ENCODE assay signal across 9 cellular contexts in genomic region chr22:37803195-37803635, GRCh38. TPM values are rescaled to one million over a fixed set of nuclear protein-coding genes. Genes with fewer than 3 reads are reported as not detected.
DNase-seq lines count a peak whose midpoint lies in the region; ATAC-seq, FAIRE-seq and TF ChIP-seq lines count a peak whose summit lies in the region.
"Had no signal": no experiment of that assay in that cellular context is flagged by ENCODE, and none has a peak within 500 bp of the region (broad histone marks: within the 10 kb centered on the region; RNA-seq: fewer than 3 reads in every experiment).

No MANE protein-coding gene starts in this region.

- H3K9me3 ChIP-seq in keratinocyte (ENCODE audit: control insufficient read depth, low read depth, low read length): no peaks in the 10 kb centered on the region
- no peaks in the 10 kb centered on the region for H3K9me3 ChIP-seq in transverse colon

- 23 to 36% methylated on average over 7 to 16 of the region's 16 CpGs for WGBS in transverse colon (ENCODE audit: low coverage in 1 of 2), 2 donors

- ATAC-seq in activated naive CD4-positive, alpha-beta T cell treated with anti-CD3 and anti-CD28 coated beads, Interleukin-2, amount 50 U/mL, for 72 hours: no peak
- ATAC-seq in HG02759 (IDR thresholded peaks at IDR 0.05; ENCODE audit: unreplicated experiment): no peak

- in situ Hi-C loops in transverse colon (cut with MboI; ENCODE audit: low pct_ligation_motif_present in 1 of 4, low pct_unique_long_range_greater_than_20kb in 1 of 4, low sequenced_read_pairs in 3 of 4): loop anchor here in 1 of 4 donors (25.0 kb wide), 1 partner anchor 159 kb away; the partner anchor contains the start of genes C22orf23 and POLR2F

- H3K9me1 ChIP-seq in keratinocyte (ENCODE audit: control insufficient read depth, extremely low read depth, insufficient read depth, low read length): no peaks in the 10 kb centered on the region

- H3K79me2 ChIP-seq in keratinocyte (ENCODE audit: control insufficient read depth, insufficient read depth, low read length): no peaks in the 10 kb centered on the region

- H3K27me3 Mint-ChIP-seq in activated naive CD4-positive, alpha-beta T cell treated with anti-CD3 and anti-CD28 coated beads, Interleukin-2, amount 50 U/mL, for 24 hours: peaks cover 16% of the 10 kb centered on the region
- peaks cover 24% of the 10 kb centered on the region for H3K27me3 Mint-ChIP-seq in activated T-helper 1 cell treated with anti-CD3 and anti-CD28 coated beads, Interleukin-12 subunit alpha, Interleukin-12 subunit beta, Interleukin-2, Interleukin-4 antibody, amounts not matched to agents 30 ng/mL and 10 ng/mL and 1 ng/mL, durations not matched to agents 14 hours and 24 hours and 36 hours (ENCODE audit: insufficient read depth)

- no peaks in the 10 kb centered on the region for H3K9me3 Mint-ChIP-seq in activated naive CD4-positive, alpha-beta T cell treated with anti-CD3 and anti-CD28 coated beads, Interleukin-2, amount 50 U/mL, for 24 hours
- H3K9me3 Mint-ChIP-seq in activated naive CD4-positive, alpha-beta T cell treated with anti-CD3 and anti-CD28 coated beads, Interleukin-2, amount 50 U/mL, for 72 hours: no peaks in the 10 kb centered on the region
- no peaks in the 10 kb centered on the region for H3K9me3 Mint-ChIP-seq in activated T-helper 1 cell treated with anti-CD3 and anti-CD28 coated beads, Interleukin-12 subunit alpha, Interleukin-12 subunit beta, Interleukin-2, Interleukin-4 antibody, amounts not matched to agents 30 ng/mL and 10 ng/mL and 1 ng/mL, durations not matched to agents 14 hours and 24 hours and 36 hours

- DNase-seq in activated naive CD4-positive, alpha-beta T cell treated with anti-CD3 and anti-CD28 coated beads, Interleukin-2, amount 50 U/mL, for 72 hours (ENCODE audit: low spot score in 2 of 2): no peak
- DNase-seq in activated T-helper 1 cell treated with anti-CD3 and anti-CD28 coated beads, Interleukin-12 subunit alpha, Interleukin-12 subunit beta, Interleukin-2, Interleukin-4 antibody, amounts not matched to agents 30 ng/mL and 10 ng/mL and 1 ng/mL, durations not matched to agents 14 hours and 24 hours and 36 hours (ENCODE audit: low spot score): no peak
- DNase-seq in keratinocyte (ENCODE audit: low read depth, low spot score) (no peak), transverse colon (no peak), mucosa of gallbladder (ENCODE audit: low spot score) (no peak), NCI-H1417 (lab: John Stamatoyannopoulos, UW) (no peak)

- intact Hi-C loops in activated T-helper 1 cell treated with anti-CD3 and anti-CD28 coated beads, Interleukin-12 subunit alpha, Interleukin-12 subunit beta, Interleukin-2, Interleukin-4 antibody, amounts not matched to agents 30 ng/mL and 10 ng/mL and 1 ng/mL, durations not matched to agents 14 hours and 24 hours and 36 hours (cut with micrococcal nuclease): loop anchor here (10.0 kb wide), 1 partner anchor 1182 kb away; the partner anchor contains the start of gene APOBEC3B
- intact Hi-C loops in transverse colon (cut with DNase I; ENCODE audit: low total_unique reads): no loop called here

- peak overlapping the region; percentile 92 for H3K4me2 ChIP-seq in keratinocyte (ENCODE audit: control insufficient read depth, extremely low read depth, insufficient read depth, low read depth, low read length)

- FAIRE-seq in keratinocyte (lab: Jason Lieb, UNC): no peak

- H3K9ac ChIP-seq in keratinocyte (ENCODE audit: control insufficient read depth, extremely low read depth, insufficient read depth, low read length): no peak overlapping the region

- H4K20me1 ChIP-seq in keratinocyte (ENCODE audit: control insufficient read depth, extremely low read depth, insufficient read depth, low read length): no peaks in the 10 kb centered on the region

- H3K4me1 ChIP-seq in keratinocyte (ENCODE audit: control insufficient read depth, extremely low read depth, insufficient read depth, low read length): peaks cover 11% of the 10 kb centered on the region
- H3K4me1 ChIP-seq in transverse colon: peaks cover under 1 to 55% (median 38%) of the 10 kb centered on the region in 4 donors

- H3K36me3 ChIP-seq in keratinocyte (ENCODE audit: control insufficient read depth in 2 of 2, extremely low read depth in 1 of 2, insufficient read depth in 2 of 2, low read length in 2 of 2): no peaks in the 10 kb centered on the region
- no peaks in the 10 kb centered on the region for H3K36me3 ChIP-seq in transverse colon

- TF ChIP-seq CTCF in keratinocyte (optimal IDR thresholded peaks at IDR 0.05 in 1 of 3, IDR thresholded peaks at IDR 0.05 in 1 of 3, conservative IDR thresholded peaks at IDR 0.05 in 1 of 3; ENCODE audit: extremely low read depth in 1 of 3, insufficient read depth in 2 of 3, low read length in 3 of 3) (no peak), transverse colon (IDR thresholded peaks at IDR 0.05) (no peak)

- H3K27ac ChIP-seq in keratinocyte (ENCODE audit: control insufficient read depth, insufficient read depth, low read length) (no peak overlapping the region), transverse colon (peak overlapping the region; percentile 86 to 96 (median 92))

- no peak overlapping the region for H3K27ac Mint-ChIP-seq in activated naive CD4-positive, alpha-beta T cell treated with anti-CD3 and anti-CD28 coated beads, Interleukin-2, amount 50 U/mL, for 24 hours
- H3K27ac Mint-ChIP-seq in activated naive CD4-positive, alpha-beta T cell treated with anti-CD3 and anti-CD28 coated beads, Interleukin-2, amount 50 U/mL, for 72 hours: no peak overlapping the region
- peak overlapping the region; percentile 71 for H3K27ac Mint-ChIP-seq in activated T-helper 1 cell treated with anti-CD3 and anti-CD28 coated beads, Interleukin-12 subunit alpha, Interleukin-12 subunit beta, Interleukin-2, Interleukin-4 antibody, amounts not matched to agents 30 ng/mL and 10 ng/mL and 1 ng/mL, durations not matched to agents 14 hours and 24 hours and 36 hours

- dilution Hi-C loops in keratinocyte (cut with MboI; ENCODE audit: extremely low pct_ligation_motif_present, low sequenced_read_pairs): no loop called here

- no peak for TF ChIP-seq EP300 in transverse colon (IDR thresholded peaks at IDR 0.05; ENCODE audit: low read depth)

- peak overlapping the region; percentile 77 for H3K4me3 Mint-ChIP-seq in activated naive CD4-positive, alpha-beta T cell treated with anti-CD3 and anti-CD28 coated beads, Interleukin-2, amount 50 U/mL, for 24 hours
- H3K4me3 Mint-ChIP-seq in activated T-helper 1 cell treated with anti-CD3 and anti-CD28 coated beads, Interleukin-12 subunit alpha, Interleukin-12 subunit beta, Interleukin-2, Interleukin-4 antibody, amounts not matched to agents 30 ng/mL and 10 ng/mL and 1 ng/mL, durations not matched to agents 14 hours and 24 hours and 36 hours: peak overlapping the region; percentile 76

- H3K4me3 ChIP-seq in keratinocyte (ENCODE audit: control insufficient read depth in 2 of 3, extremely low read depth in 1 of 3, insufficient read depth in 2 of 3, low read depth in 1 of 3, low read length in 3 of 3) (peak overlapping the region in 1 of 3 experiments; percentile 83), transverse colon (peak overlapping the region in 3 of 4 donors; percentile 48 to 72 (median 63))

- H3K27me3 ChIP-seq in keratinocyte (ENCODE audit: control insufficient read depth, extremely low read depth, insufficient read depth, low read length) (no peaks in the 10 kb centered on the region), transverse colon (no peaks in the 10 kb centered on the region)

- no peaks in the 10 kb centered on the region for H3K36me3 Mint-ChIP-seq in activated naive CD4-positive, alpha-beta T cell treated with anti-CD3 and anti-CD28 coated beads, Interleukin-2, amount 50 U/mL, for 24 hours
- peaks cover 0 to 11% of the 10 kb centered on the region in 2 donors for H3K36me3 Mint-ChIP-seq in activated naive CD4-positive, alpha-beta T cell treated with anti-CD3 and anti-CD28 coated beads, Interleukin-2, amount 50 U/mL, for 72 hours
- no peaks in the 10 kb centered on the region for H3K36me3 Mint-ChIP-seq in activated T-helper 1 cell treated with anti-CD3 and anti-CD28 coated beads, Interleukin-12 subunit alpha, Interleukin-12 subunit beta, Interleukin-2, Interleukin-4 antibody, amounts not matched to agents 30 ng/mL and 10 ng/mL and 1 ng/mL, durations not matched to agents 14 hours and 24 hours and 36 hours (ENCODE audit: low read depth)

- TF ChIP-seq POLR2A in transverse colon (IDR thresholded peaks at IDR 0.05): no peak

- H3K4me1 Mint-ChIP-seq in activated naive CD4-positive, alpha-beta T cell treated with anti-CD3 and anti-CD28 coated beads, Interleukin-2, amount 50 U/mL, for 24 hours: peaks cover 27% of the 10 kb centered on the region
- H3K4me1 Mint-ChIP-seq in activated T-helper 1 cell treated with anti-CD3 and anti-CD28 coated beads, Interleukin-12 subunit alpha, Interleukin-12 subunit beta, Interleukin-2, Interleukin-4 antibody, amounts not matched to agents 30 ng/mL and 10 ng/mL and 1 ng/mL, durations not matched to agents 14 hours and 24 hours and 36 hours (ENCODE audit: low read depth): peaks cover 40% of the 10 kb centered on the region

- no peak overlapping the region for H2AFZ ChIP-seq in keratinocyte (ENCODE audit: control insufficient read depth, low read length)

RNA-seq across cellular contexts. Expression of gene GCAT, which starts 4.5 kb away (rescaled TPM):
- 10 to 100 TPM in 1 of 2 donors, 1 to 10 TPM in 1; 7.5 to 20.7 TPM for total RNA-seq in activated naive CD4-positive, alpha-beta T cell treated with anti-CD3 and anti-CD28 coated beads, Interleukin-2, amount 50 U/mL, for 72 hours
- 28.5 and 28.9 TPM in 2 replicates for total RNA-seq in activated T-helper 1 cell treated with anti-CD3 and anti-CD28 coated beads, Interleukin-12 subunit alpha, Interleukin-12 subunit beta, Interleukin-2, Interleukin-4 antibody, amounts not matched to agents 30 ng/mL and 10 ng/mL and 1 ng/mL, durations not matched to agents 14 hours and 24 hours and 36 hours
- 8.2 to 8.5 TPM (median 8.4 TPM) in 3 replicates for polyA plus RNA-seq in keratinocyte
- polyA plus RNA-seq in keratinocyte (2011; ENCODE audit: low read depth): 9.2 TPM
- polyA plus RNA-seq in keratinocyte (2011; cell fraction: cytosol; rRNA removed): 6.1 and 12.1 TPM in 2 replicates
- polyA plus RNA-seq in keratinocyte (2011; cell fraction: nucleus; rRNA removed): 6.6 and 8.2 TPM in 2 replicates
- 8.4 and 13.9 TPM in 2 replicates for polyA plus RNA-seq in keratinocyte (2012; ENCODE audit: low replicate concordance)
- polyA minus RNA-seq in keratinocyte: 6.7 to 11.5 TPM (median 9.6 TPM) in 3 replicates
- polyA minus RNA-seq in keratinocyte (2011; cell fraction: cytosol; rRNA and poly(A)+ RNA removed): 28.4 TPM
- polyA minus RNA-seq in keratinocyte (2011; cell fraction: nucleus; rRNA and poly(A)+ RNA removed): 3.2 and 4.5 TPM in 2 replicates
- total RNA-seq in transverse colon (10 to 100 TPM in 1 of 4 donors, 1 to 10 TPM in 3; 6.4 to 10.1 (median 7.7) TPM), mucosa of gallbladder (22.3 TPM)

RNA-seq across cellular contexts. Expression of gene GALR3, which starts 20.0 kb away (rescaled TPM):
- not detected for total RNA-seq in activated naive CD4-positive, alpha-beta T cell treated with anti-CD3 and anti-CD28 coated beads, Interleukin-2, amount 50 U/mL, for 72 hours
- total RNA-seq in activated T-helper 1 cell treated with anti-CD3 and anti-CD28 coated beads, Interleukin-12 subunit alpha, Interleukin-12 subunit beta, Interleukin-2, Interleukin-4 antibody, amounts not matched to agents 30 ng/mL and 10 ng/mL and 1 ng/mL, durations not matched to agents 14 hours and 24 hours and 36 hours: 0.24 TPM in 1 of 2 replicates, not detected in the other
- not detected in 3 replicates for polyA plus RNA-seq in keratinocyte
- not detected for polyA plus RNA-seq in keratinocyte (2011; ENCODE audit: low read depth)
- polyA plus RNA-seq in keratinocyte (2011; cell fraction: cytosol; rRNA removed): not detected in 2 replicates
- polyA plus RNA-seq in keratinocyte (2011; cell fraction: nucleus; rRNA removed): not detected in 2 replicates
- not detected in 2 replicates for polyA plus RNA-seq in keratinocyte (2012; ENCODE audit: low replicate concordance)
- polyA minus RNA-seq in keratinocyte: not detected in 3 replicates
- polyA minus RNA-seq in keratinocyte (2011; cell fraction: cytosol; rRNA and poly(A)+ RNA removed): not detected
- polyA minus RNA-seq in keratinocyte (2011; cell fraction: nucleus; rRNA and poly(A)+ RNA removed): not detected in 2 replicates
- total RNA-seq in transverse colon (not detected), mucosa of gallbladder (0.29 TPM)
- total RNA-seq: lung had no signal
- polyA plus RNA-seq: lung had no signal

RNA-seq across cellular contexts. Expression of gene ANKRD54, which starts 40.9 kb away (rescaled TPM):
- 10 to 100 TPM; 16.6 to 22.4 TPM for total RNA-seq in activated naive CD4-positive, alpha-beta T cell treated with anti-CD3 and anti-CD28 coated beads, Interleukin-2, amount 50 U/mL, for 72 hours
- total RNA-seq in activated T-helper 1 cell treated with anti-CD3 and anti-CD28 coated beads, Interleukin-12 subunit alpha, Interleukin-12 subunit beta, Interleukin-2, Interleukin-4 antibody, amounts not matched to agents 30 ng/mL and 10 ng/mL and 1 ng/mL, durations not matched to agents 14 hours and 24 hours and 36 hours: 29.9 and 30.1 TPM in 2 replicates
- polyA plus RNA-seq in keratinocyte: 12.3 to 19.4 TPM (median 17.1 TPM) in 3 replicates
- polyA plus RNA-seq in keratinocyte (2011; ENCODE audit: low read depth): 8.2 TPM
- polyA plus RNA-seq in keratinocyte (2011; cell fraction: cytosol; rRNA removed): 12.7 and 20.3 TPM in 2 replicates
- polyA plus RNA-seq in keratinocyte (2011; cell fraction: nucleus; rRNA removed): 20.8 and 24.7 TPM in 2 replicates
- polyA plus RNA-seq in keratinocyte (2012; ENCODE audit: low replicate concordance): 14.2 and 16.9 TPM in 2 replicates
- 15.0 to 57.4 TPM (median 21.8 TPM) in 3 replicates for polyA minus RNA-seq in keratinocyte
- 36.4 TPM for polyA minus RNA-seq in keratinocyte (2011; cell fraction: cytosol; rRNA and poly(A)+ RNA removed)
- polyA minus RNA-seq in keratinocyte (2011; cell fraction: nucleus; rRNA and poly(A)+ RNA removed): 7.5 and 7.9 TPM in 2 replicates
- total RNA-seq in transverse colon: 10 to 100 TPM; 12.7 to 86.8 (median 40.6) TPM
- 34.2 TPM for total RNA-seq in mucosa of gallbladder

RNA-seq across cellular contexts. Expression of gene EIF3L, which starts 46.0 kb away (rescaled TPM):
- total RNA-seq in activated naive CD4-positive, alpha-beta T cell treated with anti-CD3 and anti-CD28 coated beads, Interleukin-2, amount 50 U/mL, for 72 hours: 1,000 to 10,000 TPM in 1 of 2 donors, 100 to 1,000 TPM in 1; 699 to 1,046 TPM
- total RNA-seq in activated T-helper 1 cell treated with anti-CD3 and anti-CD28 coated beads, Interleukin-12 subunit alpha, Interleukin-12 subunit beta, Interleukin-2, Interleukin-4 antibody, amounts not matched to agents 30 ng/mL and 10 ng/mL and 1 ng/mL, durations not matched to agents 14 hours and 24 hours and 36 hours: 433 and 441 TPM in 2 replicates
- 517 to 639 TPM (median 592 TPM) in 3 replicates for polyA plus RNA-seq in keratinocyte
- 523 TPM for polyA plus RNA-seq in keratinocyte (2011; ENCODE audit: low read depth)
- 449 and 696 TPM in 2 replicates for polyA plus RNA-seq in keratinocyte (2011; cell fraction: cytosol; rRNA removed)
- polyA plus RNA-seq in keratinocyte (2011; cell fraction: nucleus; rRNA removed): 232 and 239 TPM in 2 replicates
- polyA plus RNA-seq in keratinocyte (2012; ENCODE audit: low replicate concordance): 521 and 631 TPM in 2 replicates
- 346 to 803 TPM (median 729 TPM) in 3 replicates for polyA minus RNA-seq in keratinocyte
- 232 TPM for polyA minus RNA-seq in keratinocyte (2011; cell fraction: cytosol; rRNA and poly(A)+ RNA removed)
- polyA minus RNA-seq in keratinocyte (2011; cell fraction: nucleus; rRNA and poly(A)+ RNA removed): 117 and 178 TPM in 2 replicates
- total RNA-seq in transverse colon (100 to 1,000 TPM in 3 of 4 donors, 10 to 100 TPM in 1; 89.4 to 292 (median 217) TPM), mucosa of gallbladder (383 TPM)
